Comparison of ENCODE assay signal across 9 cellular contexts in the genomic region with DNA sequence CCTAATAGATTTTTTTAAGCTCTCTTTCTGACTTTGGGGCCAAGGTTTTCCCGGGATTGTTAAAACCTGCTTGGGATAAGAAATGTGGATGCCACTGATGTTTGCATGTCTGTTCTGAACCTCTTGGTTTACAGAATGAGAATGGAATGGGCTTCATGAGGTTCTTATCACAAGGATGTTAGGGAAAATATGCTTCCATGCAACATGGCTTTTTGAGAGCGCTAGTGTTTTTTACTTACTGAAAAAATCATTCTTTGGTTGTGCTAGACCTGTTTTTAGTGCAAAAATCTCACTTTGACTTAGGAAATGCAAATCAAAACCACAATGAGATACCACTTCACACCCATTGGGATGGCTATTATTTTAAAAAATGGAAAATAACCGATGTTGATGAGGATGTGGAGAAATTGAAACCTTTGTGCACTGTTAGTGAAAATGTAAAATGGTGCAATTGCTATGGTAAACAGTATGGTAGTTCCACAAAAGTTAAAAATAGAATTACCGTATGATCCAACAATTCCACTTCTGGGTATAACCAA. TPM values are rescaled to one million over a fixed set of nuclear protein-coding genes. Genes with fewer than 3 reads are reported as not detected.
DNase-seq lines count a peak whose midpoint lies in the region; ATAC-seq and TF ChIP-seq lines count a peak whose summit lies in the region.
"Had no signal": no experiment of that assay in that cellular context is flagged by ENCODE, and none has a peak within 500 bp of the region (broad histone marks: within the 10 kb centered on the region; RNA-seq: fewer than 3 reads in every experiment).

No MANE protein-coding gene starts in this region.

- DNase-seq in PC-9 = no peak
- no peak for DNase-seq in mesothelial cell of epicardium (ENCODE audit: low spot score in 2 of 2, unreplicated experiment in 2 of 2)
- DNase-seq in C1 segment of cervical spinal cord (lab: John Stamatoyannopoulos, UW) = no peak
- no peak for DNase-seq in cerebellar nuclear complex (lab: John Stamatoyannopoulos, UW)
- no peak for DNase-seq in globus pallidus (ENCODE audit: low spot score)
- DNase-seq in NCI-H187 treated with DMSO at 0.1 percent for 48 hours (lab: John Stamatoyannopoulos, UW) = no peak
- DNase-seq: stimulated activated CD4-positive, alpha-beta T cell treated with anti-CD3 and anti-CD28 coated beads, Interleukin-12 subunit alpha, Interleukin-12 subunit beta, amount 100 ng/mL, for 4 hours had no signal

- peaks cover 100% of the 10 kb centered on the region for H3K79me2 ChIP-seq in PC-9 (ENCODE audit: low read depth)

- H3K4me2 ChIP-seq in PC-9 = no peak overlapping the region

- H4K20me1 ChIP-seq in PC-9 (ENCODE audit: insufficient read depth) = peaks cover 7% of the 10 kb centered on the region; the same call in 1 of the 2 replicates

- H3K9me2 ChIP-seq in PC-9 (ENCODE audit: insufficient read depth) = no peaks in the 10 kb centered on the region

- peaks cover 76% of the 10 kb centered on the region for H3K36me3 ChIP-seq in PC-9 (ENCODE audit: low read depth)

- H3K4me3 ChIP-seq in PC-9 = no peak overlapping the region

- ATAC-seq in GM18870 (IDR thresholded peaks at IDR 0.05; ENCODE audit: unreplicated experiment) = peak; percentile 28
- ATAC-seq in GM21786 (IDR thresholded peaks at IDR 0.05; ENCODE audit: unreplicated experiment) = peak; percentile 21

- H3K36me3 Mint-ChIP-seq in mesothelial cell of epicardium = peaks cover 44% of the 10 kb centered on the region

- POLR2A ChIA-PET in PC-9 (lab: Charles Lee; ENCODE audit: unreplicated experiment) = no interaction called here

- intact Hi-C loops in PC-9 (cut with micrococcal nuclease; ENCODE audit: unreplicated experiment) = no loop called here

- peaks cover 14% of the 10 kb centered on the region for H3K4me1 Mint-ChIP-seq in mesothelial cell of epicardium

- CTCF ChIA-PET in PC-9 (lab: Charles Lee) = no interaction called here

- BruUV-seq in PC-9 (replicated peaks; lab: Mats Ljungman, UMichigan) = no TSS peak

- H3K27ac Mint-ChIP-seq in mesothelial cell of epicardium = peak overlapping the region; percentile 62

- H3K4me1 ChIP-seq in PC-9 (replicated peaks; ENCODE audit: insufficient read depth) = peaks cover 62% of the 10 kb centered on the region

- H3K9me3 ChIP-seq in PC-9 (ENCODE audit: insufficient read depth, low read depth) = no peaks in the 10 kb centered on the region

- H3F3A ChIP-seq in PC-9 (ENCODE audit: insufficient read depth, low read depth) = peaks cover 85% of the 10 kb centered on the region

- no peaks in the 10 kb centered on the region for H3K27me3 Mint-ChIP-seq in mesothelial cell of epicardium (ENCODE audit: low read depth)

- H3K9me3 Mint-ChIP-seq in mesothelial cell of epicardium = peaks cover 11% of the 10 kb centered on the region

- H3K4me3 Mint-ChIP-seq in mesothelial cell of epicardium = no peak overlapping the region

- H2AFZ ChIP-seq in PC-9 = no peak overlapping the region

- no peak for TF ChIP-seq CTCF in PC-9 (conservative IDR thresholded peaks at IDR 0.05)
- no peak for TF ChIP-seq CTCF in mesothelial cell of epicardium (IDR thresholded peaks at IDR 0.05; ENCODE audit: unreplicated experiment)

- no peaks in the 10 kb centered on the region for H3K27me3 ChIP-seq in PC-9 (ENCODE audit: insufficient read depth, low read depth)

- peak overlapping the region; percentile 99; the same call in 1 of the 2 replicates for H3K27ac ChIP-seq in PC-9

RNA-seq across cellular contexts. Expression of a gene that starts 38.8 kb away (rescaled TPM):
- total RNA-seq in PC-9 (2021) (114 and 135 TPM in 2 replicates), mesothelial cell of epicardium (106 to 113 TPM (median 109 TPM) in 3 replicates)

RNA-seq across cellular contexts. Expression of a gene that starts 44.8 kb away (rescaled TPM):
- 0.24 TPM in 1 of 2 replicates, not detected in the other for total RNA-seq in PC-9 (2021)
- total RNA-seq in mesothelial cell of epicardium = 0.27 to 0.29 TPM (median 0.27 TPM) in 3 replicates
